Comparison of ENCODE assay signal across 23 cellular contexts in the genomic region with DNA sequence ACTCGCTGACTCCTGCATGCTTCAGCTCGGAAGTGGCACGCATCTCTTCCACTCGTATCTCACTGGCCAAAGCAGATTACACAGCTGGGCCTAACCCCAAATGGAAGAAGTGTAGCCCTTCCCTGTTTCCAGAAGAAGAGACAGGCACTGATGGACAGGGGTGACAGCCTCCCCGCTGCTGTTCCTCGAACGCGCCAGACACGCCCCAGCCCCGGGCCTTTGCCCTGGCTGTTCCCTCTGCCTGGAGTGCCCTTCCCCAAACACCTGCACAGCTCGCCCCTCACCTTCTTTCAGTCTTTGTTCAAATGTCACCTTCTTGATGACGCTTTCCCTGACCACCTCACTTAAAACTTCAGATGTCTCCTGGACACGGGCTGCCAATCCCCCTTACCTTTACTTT. TPM values are rescaled to one million over a fixed set of nuclear protein-coding genes. Genes with fewer than 3 reads are reported as not detected.
DNase-seq lines count a peak whose midpoint lies in the region; ATAC-seq and TF ChIP-seq lines count a peak whose summit lies in the region.
"Had no signal": no experiment of that assay in that cellular context is flagged by ENCODE, and none has a peak within 500 bp of the region (broad histone marks: within the 10 kb centered on the region; RNA-seq: fewer than 3 reads in every experiment).

No MANE protein-coding gene starts in this region.

- H3K4ac ChIP-seq in trophoblast cell (ENCODE audit: low read depth, low read length), result no peak overlapping the region

- H3K4me1 Mint-ChIP-seq in T-helper 2 cell treated with Interferon-gamma antibody and Interleukin-4, amounts not matched to agents 5 μg/mL and 100 μg/mL, for 36 hours (ENCODE audit: low read depth), result peaks cover 43% of the 10 kb centered on the region
- H3K4me1 Mint-ChIP-seq in central memory CD8-positive, alpha-beta T cell, result peaks cover 50% of the 10 kb centered on the region

- H3K79me1 ChIP-seq in trophoblast cell (ENCODE audit: low read length), result peaks cover 41% of the 10 kb centered on the region

- no peak overlapping the region for H3K23ac ChIP-seq in trophoblast cell (ENCODE audit: low read length)

- H3K9me3 Mint-ChIP-seq in T-helper 2 cell treated with Interferon-gamma antibody and Interleukin-4, amounts not matched to agents 5 μg/mL and 100 μg/mL, for 36 hours, result no peaks in the 10 kb centered on the region
- H3K9me3 Mint-ChIP-seq in central memory CD8-positive, alpha-beta T cell, result no peaks in the 10 kb centered on the region
- H3K9me3 Mint-ChIP-seq: CD8-positive, alpha-beta T cell had no signal

- no peak overlapping the region for H2BK5ac ChIP-seq in trophoblast cell (ENCODE audit: low read depth, low read length, poor library complexity)

- DNase-seq in T-helper 2 cell treated with Interferon-gamma antibody and Interleukin-4, amounts not matched to agents 5 μg/mL and 100 μg/mL, for 36 hours (ENCODE audit: low spot score), result no peak
- no peak for DNase-seq in T-helper 2 cell
- peak; percentile 4 for DNase-seq in MM.1S
- no peak for DNase-seq in central memory CD8-positive, alpha-beta T cell (ENCODE audit: low spot score in 2 of 2)
- DNase-seq in trophoblast cell, result peak in 1 of 2 donors; percentile 30
- DNase-seq in kidney tubule cell (ENCODE audit: low spot score), result no peak
- DNase-seq in effector CD8-positive, alpha-beta T cell (lab: John Stamatoyannopoulos, UW), result no peak
- DNase-seq: activated CD8-positive, alpha-beta memory T cell treated with anti-CD3 and anti-CD28 coated beads for 24 hours; adrenal gland; CD8-positive, alpha-beta T cell; DMS53; GF-D8; mammary epithelial cell; NCI-H1694 treated with DMSO at 0.1 percent for 48 hours; NCI-H748 treated with DMSO at 0.1 percent for 48 hours; posterior cingulate gyrus; sigmoid colon; SK-N-SH had no signal

- H3K4me2 ChIP-seq in MM.1S (ENCODE audit: low read depth, low read length) (no peak overlapping the region), trophoblast cell (ENCODE audit: low read length) (no peak overlapping the region)
- H3K4me2 ChIP-seq: KMS-11, SK-N-SH had no signal

- peak overlapping the region; percentile 47 for H3K27ac Mint-ChIP-seq in T-helper 2 cell treated with Interferon-gamma antibody and Interleukin-4, amounts not matched to agents 5 μg/mL and 100 μg/mL, for 36 hours
- peak overlapping the region; percentile 84 for H3K27ac Mint-ChIP-seq in central memory CD8-positive, alpha-beta T cell (ENCODE audit: low read depth)
- H3K27ac Mint-ChIP-seq: CD8-positive, alpha-beta T cell had no signal

- no peak overlapping the region for H2BK120ac ChIP-seq in trophoblast cell (ENCODE audit: insufficient read depth, low read length, poor library complexity)

- no peak for ATAC-seq in central memory CD8-positive, alpha-beta T cell (replicated peaks; ENCODE audit: extremely low read depth, poor library complexity, severe bottlenecking)
- no peak for ATAC-seq in GM21528 (IDR thresholded peaks at IDR 0.05; ENCODE audit: low FRiP score, unreplicated experiment)
- ATAC-seq: CD8-positive, alpha-beta T cell had no signal

- H2AK5ac ChIP-seq in trophoblast cell (ENCODE audit: low read length), result peak overlapping the region; percentile 38

- no peaks in the 10 kb centered on the region for H3K9me2 ChIP-seq in MM.1S (replicated peaks; ENCODE audit: insufficient read depth, low read length)
- H3K9me2 ChIP-seq: SK-N-SH had no signal

- no peak overlapping the region for H4K91ac ChIP-seq in trophoblast cell (ENCODE audit: low read depth, low read length)

- H2AFZ ChIP-seq in MM.1S (ENCODE audit: low read length) (no peak overlapping the region), trophoblast cell (ENCODE audit: insufficient read depth, low read length, poor library complexity) (no peak overlapping the region)

- no peak overlapping the region for H3K18ac ChIP-seq in trophoblast cell (ENCODE audit: low read length)

- no peak overlapping the region for H4K12ac ChIP-seq in trophoblast cell (ENCODE audit: low read depth, low read length)

- no CpG with 5 or more reads among the region's 13 CpGs for WGBS in trophoblast cell (ENCODE audit: extremely low coverage, insufficient coverage, insufficient read length)

- H3K4me3 Mint-ChIP-seq in T-helper 2 cell treated with Interferon-gamma antibody and Interleukin-4, amounts not matched to agents 5 μg/mL and 100 μg/mL, for 36 hours, result no peak overlapping the region
- H3K4me3 Mint-ChIP-seq in central memory CD8-positive, alpha-beta T cell, result no peak overlapping the region
- H3K4me3 Mint-ChIP-seq: CD8-positive, alpha-beta T cell had no signal

- no peak overlapping the region for H3K9ac ChIP-seq in MM.1S (ENCODE audit: low read length)
- no peak overlapping the region for H3K9ac ChIP-seq in trophoblast cell (ENCODE audit: low read length)
- H3K9ac ChIP-seq: KMS-11, SK-N-SH had no signal

- no peak overlapping the region for H4K8ac ChIP-seq in trophoblast cell (ENCODE audit: low read depth, low read length)

- no peak overlapping the region for H3K4me3 ChIP-seq in MM.1S (ENCODE audit: low read length)
- no peak overlapping the region for H3K4me3 ChIP-seq in trophoblast cell (ENCODE audit: low read depth, low read length)
- H3K4me3 ChIP-seq: adrenal gland, coronary artery, sigmoid colon, thoracic aorta had no signal

- H3K4me1 ChIP-seq in MM.1S (ENCODE audit: low read length) (peaks cover 15% of the 10 kb centered on the region), trophoblast cell (ENCODE audit: control insufficient read depth in 1 of 2, insufficient read depth in 2 of 2, low read length in 2 of 2) (peaks cover 39 to 49% of the 10 kb centered on the region in 2 experiments)
- H3K4me1 ChIP-seq: adrenal gland, sigmoid colon had no signal

- no peaks in the 10 kb centered on the region for H3K9me3 ChIP-seq in MM.1S (replicated peaks; ENCODE audit: insufficient read depth, low read length)
- H3K9me3 ChIP-seq in trophoblast cell (ENCODE audit: insufficient read depth, low read depth, low read length), result peaks cover 4% of the 10 kb centered on the region
- H3K9me3 ChIP-seq: adrenal gland, sigmoid colon, SK-N-SH, thoracic aorta had no signal

- no peaks in the 10 kb centered on the region for H3K27me3 Mint-ChIP-seq in T-helper 2 cell treated with Interferon-gamma antibody and Interleukin-4, amounts not matched to agents 5 μg/mL and 100 μg/mL, for 36 hours (ENCODE audit: low read depth)
- no peaks in the 10 kb centered on the region for H3K27me3 Mint-ChIP-seq in central memory CD8-positive, alpha-beta T cell

- no peaks in the 10 kb centered on the region for H3K36me3 Mint-ChIP-seq in T-helper 2 cell treated with Interferon-gamma antibody and Interleukin-4, amounts not matched to agents 5 μg/mL and 100 μg/mL, for 36 hours (ENCODE audit: low read depth)
- H3K36me3 Mint-ChIP-seq in central memory CD8-positive, alpha-beta T cell (ENCODE audit: insufficient read depth), result no peaks in the 10 kb centered on the region
- H3K36me3 Mint-ChIP-seq: CD8-positive, alpha-beta T cell had no signal

- no peaks in the 10 kb centered on the region for H3K36me3 ChIP-seq in MM.1S (replicated peaks; ENCODE audit: insufficient read depth, low read length)
- no peaks in the 10 kb centered on the region for H3K36me3 ChIP-seq in trophoblast cell (ENCODE audit: control insufficient read depth in 1 of 2, insufficient read depth in 2 of 2, low read length in 2 of 2)
- H3K36me3 ChIP-seq: adrenal gland, sigmoid colon, thoracic aorta had no signal

- H4K20me1 ChIP-seq in MM.1S (ENCODE audit: insufficient read depth, low read length), result no peaks in the 10 kb centered on the region

- no peaks in the 10 kb centered on the region for H3K79me2 ChIP-seq in MM.1S (ENCODE audit: low read length)
- H3K79me2 ChIP-seq in trophoblast cell (ENCODE audit: control insufficient read depth, insufficient read depth, low read length, poor library complexity), result peaks cover 7% of the 10 kb centered on the region

- no peak overlapping the region for H2BK12ac ChIP-seq in trophoblast cell (ENCODE audit: low read length)

- no peaks in the 10 kb centered on the region for H3K27me3 ChIP-seq in MM.1S (replicated peaks; ENCODE audit: insufficient read depth, low read length)
- no peaks in the 10 kb centered on the region for H3K27me3 ChIP-seq in trophoblast cell (ENCODE audit: insufficient read depth, low read length)
- H3K27me3 ChIP-seq: adrenal gland, sigmoid colon had no signal

- TF ChIP-seq CTCF in MM.1S (IDR thresholded peaks at IDR 0.05; ENCODE audit: low read length), result no peak

- no peaks in the 10 kb centered on the region for H3F3A ChIP-seq in MM.1S (ENCODE audit: insufficient read depth, low read length)

- H3K14ac ChIP-seq in trophoblast cell (ENCODE audit: low read length), result no peak overlapping the region

- H3K27ac ChIP-seq in MM.1S (ENCODE audit: low read length) (no peak overlapping the region), trophoblast cell (ENCODE audit: low read depth, low read length) (no peak overlapping the region)
- H3K27ac ChIP-seq: 22Rv1, adrenal gland, coronary artery, KMS-11, sigmoid colon, thoracic aorta had no signal

RNA-seq across cellular contexts. Expression of a gene that starts 26.0 kb away (rescaled TPM):
- polyA plus RNA-seq in trophoblast cell (2013), result 217 and 235 TPM in 2 replicates
- polyA plus RNA-seq: mammary epithelial cell had no signal

RNA-seq across cellular contexts. Expression of a gene that starts 40.3 kb away (rescaled TPM):
- 135 and 149 TPM in 2 replicates for polyA plus RNA-seq in trophoblast cell (2013)
